In the genomic region with DNA sequence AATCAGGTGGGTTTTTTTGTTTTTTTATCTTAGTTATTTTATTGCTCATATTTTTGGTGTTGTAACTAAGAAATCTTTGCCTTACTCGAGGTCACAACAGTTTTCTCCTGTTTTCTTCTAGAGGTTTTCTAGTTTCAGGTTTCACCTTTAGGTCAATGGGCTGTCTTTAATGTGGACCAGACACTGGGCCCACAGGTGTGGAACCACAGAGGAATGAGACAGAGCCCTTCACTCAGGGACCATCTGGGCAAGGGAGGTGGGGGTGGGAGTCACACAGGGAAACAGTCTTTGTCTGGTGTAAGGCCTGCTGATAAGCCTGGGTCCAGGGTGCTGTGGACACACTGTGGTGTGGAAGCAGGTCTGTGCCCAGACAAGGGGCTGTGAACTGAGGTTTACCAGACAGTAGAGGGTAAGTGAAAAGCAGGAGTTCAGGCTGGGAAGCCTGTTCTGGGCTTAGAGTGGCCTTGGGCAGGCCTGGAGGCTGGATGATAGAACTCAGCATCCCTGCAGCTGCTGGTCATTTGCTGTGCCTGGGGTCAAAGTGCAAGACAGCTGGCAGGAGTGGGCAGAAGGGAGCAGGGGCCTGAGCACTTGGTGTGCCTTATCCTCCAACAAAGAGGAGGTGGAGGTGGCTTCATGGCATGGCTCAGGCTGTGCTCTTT, we compare ENCODE assay signal across 27 cellular contexts.
A peak's percentile ranks its signal among the peaks of the same experiment; 100 is the strongest.
DNase-seq lines count a peak whose midpoint lies in the region; ATAC-seq and TF ChIP-seq lines count a peak whose summit lies in the region.
"Had no signal": no experiment of that assay in that cellular context is flagged by ENCODE, and none has a peak within 500 bp of the region (broad histone marks: within the 10 kb centered on the region; RNA-seq: fewer than 3 reads in every experiment).

No MANE protein-coding gene starts in this region.

- H3K27me3 ChIP-seq in skeletal muscle tissue (ENCODE audit: control insufficient read depth in 3 of 3, insufficient read depth in 3 of 3, low read length in 3 of 3) (peaks cover 0 to 4% (median 3%) of the 10 kb centered on the region in 3 donors), upper lobe of right lung (no peaks in the 10 kb centered on the region)
- H3K27me3 ChIP-seq: spleen, thyroid gland had no signal

- peaks cover 16 to 20% (median 17%) of the 10 kb centered on the region in 3 donors for H3K4me1 ChIP-seq in skeletal muscle tissue (ENCODE audit: control insufficient read depth in 3 of 3, insufficient read depth in 3 of 3, low read length in 3 of 3)
- no peaks in the 10 kb centered on the region for H3K4me1 ChIP-seq in upper lobe of right lung
- H3K4me1 ChIP-seq: thyroid gland had no signal

- H3K36me3 ChIP-seq in skeletal muscle tissue (ENCODE audit: control insufficient read depth in 3 of 3, insufficient read depth in 3 of 3, low read length in 3 of 3), result no peaks in the 10 kb centered on the region
- no peaks in the 10 kb centered on the region for H3K36me3 ChIP-seq in upper lobe of right lung
- H3K36me3 ChIP-seq: spleen, thyroid gland had no signal

- no peak for TF ChIP-seq CTCF in upper lobe of right lung (IDR thresholded peaks at IDR 0.05)

- peak overlapping the region in 1 of 3 donors; percentile 8 for H3K9ac ChIP-seq in skeletal muscle tissue (ENCODE audit: low read depth in 1 of 3, low read length in 3 of 3)

- H3K4me3 ChIP-seq in skeletal muscle tissue (ENCODE audit: low read length in 3 of 3) (no peak overlapping the region), upper lobe of right lung (no peak overlapping the region)
- H3K4me3 ChIP-seq: spleen, thyroid gland had no signal

- H3K9me3 ChIP-seq in skeletal muscle tissue (ENCODE audit: control insufficient read depth in 3 of 3, low read length in 3 of 3) (no peaks in the 10 kb centered on the region), upper lobe of right lung (no peaks in the 10 kb centered on the region)
- H3K9me3 ChIP-seq: spleen, thyroid gland had no signal

- intact Hi-C loops in upper lobe of right lung (cut with DNase I), result no loop called here

- H3K27ac ChIP-seq in angular gyrus (ENCODE audit: low read depth, low read length) (peak overlapping the region; percentile 69), skeletal muscle tissue (ENCODE audit: low read depth, low read length) (peak overlapping the region; percentile 25), upper lobe of right lung (no peak overlapping the region)
- H3K27ac ChIP-seq: C4-2B, spleen, thyroid gland, VCaP had no signal

- ATAC-seq in GM21576 (IDR thresholded peaks at IDR 0.05; ENCODE audit: unreplicated experiment) (peak; percentile 40), upper lobe of right lung (no peak), HG03025 (IDR thresholded peaks at IDR 0.05; ENCODE audit: low FRiP score, unreplicated experiment) (no peak)
- ATAC-seq: esophagus mucosa; HCT116; stimulated activated naive B cell treated with anti-CD40 and anti-IgM and Interleukin-4, amounts not matched to agents 10 μg/mL and 1 μg/mL and 100 μg/mL, for 72 hours had no signal

- peak; percentile 50 for DNase-seq in islet precursor cell
- no peak for DNase-seq in upper lobe of right lung
- no peak for DNase-seq in activated CD4-positive, alpha-beta T cell treated with anti-CD3 and anti-CD28 coated beads, Interleukin-2, amount 50 U/mL, for 4 hours
- no peak for DNase-seq in NK-92 (lab: John Stamatoyannopoulos, UW; ENCODE audit: unreplicated experiment)
- DNase-seq: activated CD4-positive, alpha-beta T cell treated with anti-CD3 and anti-CD28 coated beads, Interleukin-2, amount 50 U/mL, for 1 hour; activated CD8-positive, alpha-beta memory T cell treated with anti-CD3 and anti-CD28 coated beads, Interleukin-2, amount 50 U/mL, for 4 hours; aorta; effector CD4-positive, alpha-beta T cell; foreskin melanocyte; mammary epithelial cell; NCI-H1105; NCI-H2029; NCI-H748 treated with DMSO at 0.1 percent for 48 hours; OCI-M1; SHP77; spleen; stimulated activated CD4-positive, alpha-beta T cell treated with anti-CD3 and anti-CD28 coated beads, Interleukin-2, amount 100 ng/mL, for 48 hours; stimulated activated naive B cell treated with anti-CD40 and anti-IgM and Interleukin-4, amounts not matched to agents 10 μg/mL and 1 μg/mL and 100 μg/mL, for 72 hours; thyroid gland had no signal
